ENCODE assay signal across 15 cellular contexts in genomic region chr10:112959207-112959838, GRCh38. TPM values are rescaled to one million over a fixed set of nuclear protein-coding genes. Genes with fewer than 3 reads are reported as not detected.
DNase-seq lines count a peak whose midpoint lies in the region; ATAC-seq, FAIRE-seq and TF ChIP-seq lines count a peak whose summit lies in the region.
"Had no signal": no experiment of that assay in that cellular context is flagged by ENCODE, and none has a peak within 500 bp of the region (broad histone marks: within the 10 kb centered on the region; RNA-seq: fewer than 3 reads in every experiment).

No MANE protein-coding gene starts in this region.

- peaks cover 76% of the 10 kb centered on the region for H3K27me3 Mint-ChIP-seq in activated naive CD8-positive, alpha-beta T cell treated with anti-CD3 and anti-CD28 coated beads, Interleukin-2, amount 50 U/mL, for 24 hours
- H3K27me3 Mint-ChIP-seq in activated naive CD8-positive, alpha-beta T cell treated with anti-CD3 and anti-CD28 coated beads for 36 hours: peaks cover 56% of the 10 kb centered on the region
- no peaks in the 10 kb centered on the region for H3K27me3 Mint-ChIP-seq in astrocyte (ENCODE audit: low read depth, unreplicated experiment)

- H3K27me3 ChIP-seq in astrocyte (ENCODE audit: insufficient read depth, low read length) (no peaks in the 10 kb centered on the region), hepatocyte (no peaks in the 10 kb centered on the region), transverse colon (no peaks in the 10 kb centered on the region)

- 26% methylated on average over 6 of the region's 6 CpGs for WGBS in hepatocyte (ENCODE audit: low lambda C conversion rate, missing lambda C conversion rate)
- WGBS in transverse colon (ENCODE audit: low coverage in 1 of 2), 2 donors: 50 to 54% methylated on average over 5 to 6 of the region's 6 CpGs

- H3K9ac ChIP-seq in astrocyte (ENCODE audit: low read length): peak overlapping the region; percentile 74

- H3K36me3 Mint-ChIP-seq in activated naive CD8-positive, alpha-beta T cell treated with anti-CD3 and anti-CD28 coated beads, Interleukin-2, amount 50 U/mL, for 24 hours (ENCODE audit: low read depth): no peaks in the 10 kb centered on the region
- H3K36me3 Mint-ChIP-seq in activated naive CD8-positive, alpha-beta T cell treated with anti-CD3 and anti-CD28 coated beads for 36 hours: peaks cover 3% of the 10 kb centered on the region
- H3K36me3 Mint-ChIP-seq in astrocyte (ENCODE audit: low read depth, unreplicated experiment): peaks cover 4% of the 10 kb centered on the region

- H3K4me3 ChIP-seq in astrocyte (ENCODE audit: insufficient read depth, low read depth, low read length) (peak overlapping the region; percentile 50), hepatocyte (no peak overlapping the region), transverse colon (no peak overlapping the region)
- H3K4me3 ChIP-seq: heart right ventricle had no signal

- TF ChIP-seq EP300 in transverse colon (IDR thresholded peaks at IDR 0.05; ENCODE audit: low read depth): no peak

- H3K9me3 ChIP-seq in astrocyte (ENCODE audit: insufficient read depth, low read depth, low read length) (no peaks in the 10 kb centered on the region), hepatocyte (ENCODE audit: low read depth) (no peaks in the 10 kb centered on the region), transverse colon (no peaks in the 10 kb centered on the region)
- H3K9me3 ChIP-seq: heart right ventricle had no signal

- DNase-seq in activated naive CD8-positive, alpha-beta T cell treated with anti-CD3 and anti-CD28 coated beads, Interleukin-2, amount 50 U/mL, for 24 hours: no peak
- no peak for DNase-seq in activated naive CD8-positive, alpha-beta T cell treated with anti-CD3 and anti-CD28 coated beads for 36 hours
- DNase-seq in astrocyte (ENCODE audit: low read depth): peak; percentile 42
- DNase-seq in hepatocyte (ENCODE audit: low spot score): peak; percentile 28
- DNase-seq in transverse colon: no peak
- DNase-seq in H54 (ENCODE audit: insufficient read length, low spot score): no peak
- no peak for DNase-seq in AML-193 (lab: John Stamatoyannopoulos, UW)
- DNase-seq: 8988T, activated T-cell treated with anti-CD3 and anti-CD28 coated beads for 4 hours, caudate nucleus, GOT3, heart right ventricle, naive B cell, T1000 had no signal

- H4K20me1 ChIP-seq in astrocyte (ENCODE audit: insufficient read depth, low read length) (peaks cover 31% of the 10 kb centered on the region), hepatocyte (ENCODE audit: insufficient read depth, poor library complexity, severe bottlenecking) (peaks cover 31% of the 10 kb centered on the region)

- H3K27ac ChIP-seq in astrocyte (ENCODE audit: low read depth, low read length) (peak overlapping the region; percentile 89), hepatocyte (peak overlapping the region; percentile 97), transverse colon (peak overlapping the region; percentile 10 to 95 (median 34))
- H3K27ac ChIP-seq: heart right ventricle had no signal

- intact Hi-C loops in transverse colon (cut with DNase I; ENCODE audit: low total_unique reads): loop anchor here (10.0 kb wide), 1 partner anchor 105 kb away; no protein-coding TSS in a partner anchor

- peak overlapping the region; percentile 90 for H3K4me2 ChIP-seq in astrocyte (ENCODE audit: low read length)
- H3K4me2 ChIP-seq in hepatocyte: peak overlapping the region; percentile 92

- TF ChIP-seq CTCF in astrocyte (IDR thresholded peaks at IDR 0.05; ENCODE audit: insufficient read depth, low read depth, low read length): no peak
- no peak for TF ChIP-seq CTCF in hepatocyte (IDR thresholded peaks at IDR 0.05; ENCODE audit: poor library complexity)
- TF ChIP-seq CTCF in transverse colon (IDR thresholded peaks at IDR 0.05): no peak

- H3K79me2 ChIP-seq in astrocyte (ENCODE audit: insufficient read depth, low read length) (peaks cover 86% of the 10 kb centered on the region), hepatocyte (peaks cover 100% of the 10 kb centered on the region)

- FAIRE-seq in astrocyte (lab: Jason Lieb, UNC) (no peak), H54 (lab: Jason Lieb, UNC) (no peak)

- H2AFZ ChIP-seq in astrocyte (ENCODE audit: low read depth, low read length): no peak overlapping the region
- no peak overlapping the region for H2AFZ ChIP-seq in hepatocyte

- H3K27ac Mint-ChIP-seq in activated naive CD8-positive, alpha-beta T cell treated with anti-CD3 and anti-CD28 coated beads, Interleukin-2, amount 50 U/mL, for 24 hours: no peak overlapping the region
- no peak overlapping the region for H3K27ac Mint-ChIP-seq in activated naive CD8-positive, alpha-beta T cell treated with anti-CD3 and anti-CD28 coated beads for 36 hours
- peak overlapping the region; percentile 95 for H3K27ac Mint-ChIP-seq in astrocyte (ENCODE audit: unreplicated experiment)

- H3K36me3 ChIP-seq in astrocyte (ENCODE audit: insufficient read depth, low read length) (no peaks in the 10 kb centered on the region), hepatocyte (replicated peaks; ENCODE audit: insufficient read depth, low read depth) (no peaks in the 10 kb centered on the region), transverse colon (no peaks in the 10 kb centered on the region)

- H3K4me3 Mint-ChIP-seq in activated naive CD8-positive, alpha-beta T cell treated with anti-CD3 and anti-CD28 coated beads, Interleukin-2, amount 50 U/mL, for 24 hours: no peak overlapping the region
- no peak overlapping the region for H3K4me3 Mint-ChIP-seq in activated naive CD8-positive, alpha-beta T cell treated with anti-CD3 and anti-CD28 coated beads for 36 hours
- peak overlapping the region; percentile 64 for H3K4me3 Mint-ChIP-seq in astrocyte (ENCODE audit: unreplicated experiment)
- H3K4me3 Mint-ChIP-seq: naive B cell had no signal

- peak; percentile 40 for ATAC-seq in activated naive CD8-positive, alpha-beta T cell treated with anti-CD3 and anti-CD28 coated beads, Interleukin-2, amount 50 U/mL, for 24 hours
- no peak for ATAC-seq in HG03039 (IDR thresholded peaks at IDR 0.05; ENCODE audit: unreplicated experiment)
- ATAC-seq: heart right ventricle had no signal

- in situ Hi-C loops in transverse colon (cut with MboI; ENCODE audit: low pct_ligation_motif_present in 1 of 4, low pct_unique_long_range_greater_than_20kb in 1 of 4, low sequenced_read_pairs in 3 of 4): loop anchor here in 2 of 4 donors (25.0 kb wide), 2 partner anchors 128 to 428 kb away; no protein-coding TSS in a partner anchor

- no peaks in the 10 kb centered on the region for H3K9me2 ChIP-seq in hepatocyte (replicated peaks; ENCODE audit: insufficient read depth)

- no peaks in the 10 kb centered on the region for H3K9me3 Mint-ChIP-seq in activated naive CD8-positive, alpha-beta T cell treated with anti-CD3 and anti-CD28 coated beads, Interleukin-2, amount 50 U/mL, for 24 hours
- H3K9me3 Mint-ChIP-seq in activated naive CD8-positive, alpha-beta T cell treated with anti-CD3 and anti-CD28 coated beads for 36 hours: no peaks in the 10 kb centered on the region
- no peaks in the 10 kb centered on the region for H3K9me3 Mint-ChIP-seq in astrocyte (ENCODE audit: unreplicated experiment)
- H3K9me3 Mint-ChIP-seq: naive B cell had no signal

- TF ChIP-seq POLR2A in transverse colon (IDR thresholded peaks at IDR 0.05) (no peak), H54 (IDR thresholded peaks at IDR 0.05; ENCODE audit: low read depth, low read length) (no peak)

- peaks cover 67% of the 10 kb centered on the region for H3K4me1 ChIP-seq in astrocyte (ENCODE audit: insufficient read depth, low read length)
- peaks cover 84% of the 10 kb centered on the region for H3K4me1 ChIP-seq in hepatocyte (ENCODE audit: insufficient read depth)
- H3K4me1 ChIP-seq in transverse colon: peaks cover 20 to 91% (median 68%) of the 10 kb centered on the region in 4 donors

- peaks cover 31% of the 10 kb centered on the region for H3K4me1 Mint-ChIP-seq in activated naive CD8-positive, alpha-beta T cell treated with anti-CD3 and anti-CD28 coated beads, Interleukin-2, amount 50 U/mL, for 24 hours
- H3K4me1 Mint-ChIP-seq in activated naive CD8-positive, alpha-beta T cell treated with anti-CD3 and anti-CD28 coated beads for 36 hours: peaks cover 36% of the 10 kb centered on the region
- peaks cover 73% of the 10 kb centered on the region for H3K4me1 Mint-ChIP-seq in astrocyte (ENCODE audit: low read depth, unreplicated experiment)

RNA-seq across cellular contexts. Expression of gene TCF7L2, which starts 9.3 kb away (rescaled TPM):
- total RNA-seq in activated naive CD8-positive, alpha-beta T cell treated with anti-CD3 and anti-CD28 coated beads for 36 hours: 1 to 10 TPM; 1.1 to 1.5 TPM
- 52.1 and 52.4 TPM in 2 replicates for total RNA-seq in astrocyte
- total RNA-seq in hepatocyte: 14.8 and 18.7 TPM in 2 replicates
- 28.8 and 34.1 TPM in 2 replicates for polyA plus RNA-seq in hepatocyte
- 100 to 1,000 TPM in 3 of 4 donors, 10 to 100 TPM in 1; 84.6 to 249 (median 137) TPM for total RNA-seq in transverse colon

Comparison
In these comparisons a context has a peak if more than half of its experiments do, and no peak if none do; other contexts are left out.
1. DNase-seq: peak in astrocyte (single experiment) and hepatocyte (single experiment); none in activated naive CD8-positive, alpha-beta T cell treated with anti-CD3 and anti-CD28 coated beads, Interleukin-2, amount 50 U/mL, for 24 hours (single experiment), activated naive CD8-positive, alpha-beta T cell treated with anti-CD3 and anti-CD28 coated beads for 36 hours (single experiment), transverse colon (single experiment), H54 (single experiment) and AML-193 (0 of 2).
2. H3K27ac ChIP-seq: peak in every context shown above with its lines; median percentile 97 in hepatocyte; 89 in astrocyte; 34 in transverse colon.